ENCODE assay signal across 30 cellular contexts in genomic region chr5:59430066-59430702, GRCh38.
"Had no signal": no experiment of that assay in that cellular context is flagged by ENCODE, and none has a peak within 500 bp of the region (broad histone marks: within the 10 kb centered on the region; RNA-seq: fewer than 3 reads in every experiment).

No MANE protein-coding gene starts in this region.

- ATAC-seq: effector memory CD8-positive, alpha-beta T cell; left lung; stimulated activated naive B cell treated with anti-CD40 and anti-IgM and Interleukin-4, amounts not matched to agents 10 μg/mL and 1 μg/mL and 100 μg/mL, for 72 hours; upper lobe of right lung; WTC11 had no signal

- H3K4me3 Mint-ChIP-seq: activated CD4-positive, alpha-beta memory T cell treated with anti-CD3 and anti-CD28 coated beads, Interleukin-2, amount 10 ng/mL, durations not matched to agents 7 days and 5 days; activated CD4-positive, alpha-beta T cell treated with anti-CD3 and anti-CD28 coated beads, Interleukin-2, amount 10 ng/mL, durations not matched to agents 7 days and 5 days; activated naive CD4-positive, alpha-beta T cell treated with anti-CD3 and anti-CD28 coated beads, Interleukin-2, amount 10 ng/mL, durations not matched to agents 7 days and 5 days; activated naive CD8-positive, alpha-beta T cell treated with anti-CD3 and anti-CD28 coated beads, Interleukin-2, amount 10 ng/mL, durations not matched to agents 7 days and 5 days; activated T-cell treated with anti-CD3 and anti-CD28 coated beads, Interleukin-2, amount 50 U/mL, for 24 hours; effector memory CD8-positive, alpha-beta T cell; nephron progenitor cell; stimulated activated naive B cell treated with anti-CD40 and anti-IgM and Interleukin-4, amounts not matched to agents 10 μg/mL and 1 μg/mL and 100 μg/mL, for 72 hours; WTC11 had no signal

- H3K79me2 ChIP-seq: hepatocyte had no signal

- H3K36me3 ChIP-seq: brain microvascular endothelial cell, esophagus muscularis mucosa, left lung, ovary, prostate gland, stomach, thyroid gland, upper lobe of right lung had no signal

- H3K9me3 ChIP-seq: esophagus muscularis mucosa, left lung, ovary, prostate gland, stomach, thyroid gland, upper lobe of right lung had no signal

- H3K4me1 Mint-ChIP-seq: activated CD4-positive, alpha-beta memory T cell treated with anti-CD3 and anti-CD28 coated beads, Interleukin-2, amount 10 ng/mL, durations not matched to agents 7 days and 5 days; activated CD4-positive, alpha-beta T cell treated with anti-CD3 and anti-CD28 coated beads, Interleukin-2, amount 10 ng/mL, durations not matched to agents 7 days and 5 days; activated naive CD4-positive, alpha-beta T cell treated with anti-CD3 and anti-CD28 coated beads, Interleukin-2, amount 10 ng/mL, durations not matched to agents 7 days and 5 days; activated naive CD8-positive, alpha-beta T cell treated with anti-CD3 and anti-CD28 coated beads, Interleukin-2, amount 10 ng/mL, durations not matched to agents 7 days and 5 days; nephron progenitor cell; stimulated activated naive B cell treated with anti-CD40 and anti-IgM and Interleukin-4, amounts not matched to agents 10 μg/mL and 1 μg/mL and 100 μg/mL, for 72 hours; WTC11 had no signal

- DNase-seq: activated CD4-positive, alpha-beta memory T cell treated with anti-CD3 and anti-CD28 coated beads, Interleukin-2, amount 10 ng/mL, durations not matched to agents 7 days and 5 days; activated CD4-positive, alpha-beta T cell treated with anti-CD3 and anti-CD28 coated beads for 1 hour; activated CD4-positive, alpha-beta T cell treated with anti-CD3 and anti-CD28 coated beads, Interleukin-2, amount 10 ng/mL, durations not matched to agents 7 days and 5 days; activated CD8-positive, alpha-beta memory T cell treated with anti-CD3 and anti-CD28 coated beads, Interleukin-2, amount 50 U/mL, for 48 hours; activated gamma-delta T cell; activated naive CD4-positive, alpha-beta T cell treated with anti-CD3 and anti-CD28 coated beads, Interleukin-2, amount 10 ng/mL, durations not matched to agents 7 days and 5 days; activated naive CD8-positive, alpha-beta T cell treated with anti-CD3 and anti-CD28 coated beads, Interleukin-2, amount 10 ng/mL, durations not matched to agents 7 days and 5 days; activated T-cell treated with anti-CD3 and anti-CD28 coated beads, Interleukin-2, amount 50 U/mL, for 24 hours; amniotic stem cell; brain microvascular endothelial cell; caudate nucleus; cortex of kidney; effector memory CD8-positive, alpha-beta T cell; foreskin melanocyte; left lung; nephron progenitor cell; ovary; stimulated activated CD4-positive, alpha-beta T cell treated with anti-CD3 and anti-CD28 coated beads, Interleukin-15, amount 100 ng/mL, for 24 hours; stimulated activated CD4-positive, alpha-beta T cell treated with anti-CD3 and anti-CD28 coated beads, Interleukin-2, amount 100 ng/mL, for 24 hours; stimulated activated naive B cell treated with anti-CD40 and anti-IgM and Interleukin-4, amounts not matched to agents 10 μg/mL and 1 μg/mL and 100 μg/mL, for 72 hours; stomach; T-helper 2 cell; thyroid gland; upper lobe of right lung had no signal

- FAIRE-seq: astrocyte, keratinocyte had no signal

- H3K27ac ChIP-seq: brain microvascular endothelial cell, esophagus muscularis mucosa, hepatocyte, left lung, ovary, prostate gland, stomach, thyroid gland, upper lobe of right lung had no signal

- H3K4me1 ChIP-seq: esophagus muscularis mucosa, left lung, prostate gland, stomach, thyroid gland, upper lobe of right lung had no signal

- H3K36me3 Mint-ChIP-seq: activated naive CD4-positive, alpha-beta T cell treated with anti-CD3 and anti-CD28 coated beads, Interleukin-2, amount 10 ng/mL, durations not matched to agents 7 days and 5 days; activated naive CD8-positive, alpha-beta T cell treated with anti-CD3 and anti-CD28 coated beads, Interleukin-2, amount 10 ng/mL, durations not matched to agents 7 days and 5 days; WTC11 had no signal

- H3K9me3 Mint-ChIP-seq: activated CD4-positive, alpha-beta memory T cell treated with anti-CD3 and anti-CD28 coated beads, Interleukin-2, amount 10 ng/mL, durations not matched to agents 7 days and 5 days; activated CD4-positive, alpha-beta T cell treated with anti-CD3 and anti-CD28 coated beads, Interleukin-2, amount 10 ng/mL, durations not matched to agents 7 days and 5 days; activated naive CD4-positive, alpha-beta T cell treated with anti-CD3 and anti-CD28 coated beads, Interleukin-2, amount 10 ng/mL, durations not matched to agents 7 days and 5 days; activated naive CD8-positive, alpha-beta T cell treated with anti-CD3 and anti-CD28 coated beads, Interleukin-2, amount 10 ng/mL, durations not matched to agents 7 days and 5 days; activated T-cell treated with anti-CD3 and anti-CD28 coated beads, Interleukin-2, amount 50 U/mL, for 24 hours; effector memory CD8-positive, alpha-beta T cell; nephron progenitor cell; stimulated activated naive B cell treated with anti-CD40 and anti-IgM and Interleukin-4, amounts not matched to agents 10 μg/mL and 1 μg/mL and 100 μg/mL, for 72 hours; WTC11 had no signal

- H2AFZ ChIP-seq: hepatocyte had no signal

- H3K27ac Mint-ChIP-seq: activated CD4-positive, alpha-beta memory T cell treated with anti-CD3 and anti-CD28 coated beads, Interleukin-2, amount 10 ng/mL, durations not matched to agents 7 days and 5 days; activated CD4-positive, alpha-beta T cell treated with anti-CD3 and anti-CD28 coated beads, Interleukin-2, amount 10 ng/mL, durations not matched to agents 7 days and 5 days; activated naive CD4-positive, alpha-beta T cell treated with anti-CD3 and anti-CD28 coated beads, Interleukin-2, amount 10 ng/mL, durations not matched to agents 7 days and 5 days; activated naive CD8-positive, alpha-beta T cell treated with anti-CD3 and anti-CD28 coated beads, Interleukin-2, amount 10 ng/mL, durations not matched to agents 7 days and 5 days; activated T-cell treated with anti-CD3 and anti-CD28 coated beads, Interleukin-2, amount 50 U/mL, for 24 hours; effector memory CD8-positive, alpha-beta T cell; nephron progenitor cell; stimulated activated naive B cell treated with anti-CD40 and anti-IgM and Interleukin-4, amounts not matched to agents 10 μg/mL and 1 μg/mL and 100 μg/mL, for 72 hours; WTC11 had no signal

- H3K27me3 ChIP-seq: brain microvascular endothelial cell, esophagus muscularis mucosa, hepatocyte, left lung, ovary, stomach, thyroid gland, upper lobe of right lung had no signal

- H3K4me3 ChIP-seq: esophagus muscularis mucosa, hepatocyte, left lung, ovary, prostate gland, stomach, thyroid gland, upper lobe of right lung had no signal

- H3K4me2 ChIP-seq: hepatocyte had no signal

- H3K27me3 Mint-ChIP-seq: activated CD4-positive, alpha-beta T cell treated with anti-CD3 and anti-CD28 coated beads, Interleukin-2, amount 10 ng/mL, durations not matched to agents 7 days and 5 days; activated naive CD4-positive, alpha-beta T cell treated with anti-CD3 and anti-CD28 coated beads, Interleukin-2, amount 10 ng/mL, durations not matched to agents 7 days and 5 days; stimulated activated naive B cell treated with anti-CD40 and anti-IgM and Interleukin-4, amounts not matched to agents 10 μg/mL and 1 μg/mL and 100 μg/mL, for 72 hours had no signal
